Comparison of ENCODE assay signal across 15 cellular contexts in genomic region chr21:45582128-45582527, GRCh38. TPM values are rescaled to one million over a fixed set of nuclear protein-coding genes. Genes with fewer than 3 reads are reported as not detected.
A peak's percentile ranks its signal among the peaks of the same experiment; 100 is the strongest.
DNase-seq lines count a peak whose midpoint lies in the region; ATAC-seq and TF ChIP-seq lines count a peak whose summit lies in the region.
"Had no signal": no experiment of that assay in that cellular context is flagged by ENCODE, and none has a peak within 500 bp of the region (broad histone marks: within the 10 kb centered on the region; RNA-seq: fewer than 3 reads in every experiment).

No MANE protein-coding gene starts in this region.

- WGBS in heart left ventricle, 4 donors: 69 to 90% (median 83%) methylated on average over 4 to 5 of the region's 5 CpGs
- 82 to 86% methylated on average over 4 to 5 of the region's 5 CpGs for WGBS in endodermal cell (ENCODE audit: insufficient coverage in 1 of 2, insufficient read length in 1 of 2), 2 experiments
- WGBS in hepatocyte (ENCODE audit: low lambda C conversion rate, missing lambda C conversion rate): 91% methylated on average over 5 of the region's 5 CpGs

- H3K9ac ChIP-seq in endodermal cell (ENCODE audit: extremely low read depth, low read length, poor library complexity, severe bottlenecking): no peak overlapping the region

- peaks cover 2% of the 10 kb centered on the region for H3K36me3 Mint-ChIP-seq in endodermal cell (ENCODE audit: low read depth)

- TF ChIP-seq CTCF in heart left ventricle (IDR thresholded peaks at IDR 0.05) (no peak), endodermal cell (conservative IDR thresholded peaks at IDR 0.05) (no peak), hepatocyte (IDR thresholded peaks at IDR 0.05; ENCODE audit: poor library complexity) (no peak)

- intact Hi-C loops in cardiac septum (cut with DNase I) (no loop called here), heart left ventricle (cut with DNase I) (no loop called here), posterior vena cava (cut with DNase I) (no loop called here)

- H3K27ac ChIP-seq in heart left ventricle (no peak overlapping the region), endodermal cell (ENCODE audit: low read depth, low read length) (no peak overlapping the region), hepatocyte (no peak overlapping the region)

- no peaks in the 10 kb centered on the region for H3K36me3 ChIP-seq in heart left ventricle
- no peaks in the 10 kb centered on the region for H3K36me3 ChIP-seq in endodermal cell (ENCODE audit: control insufficient read depth, insufficient read depth, low read length)
- H3K36me3 ChIP-seq in hepatocyte (replicated peaks; ENCODE audit: insufficient read depth, low read depth): no peaks in the 10 kb centered on the region

- H2AFZ ChIP-seq in hepatocyte: no peak overlapping the region

- ATAC-seq in heart left ventricle (no peak), GM19351 (IDR thresholded peaks at IDR 0.05; ENCODE audit: unreplicated experiment) (no peak)

- no peak overlapping the region for H3K4me3 Mint-ChIP-seq in endodermal cell
- H3K4me3 Mint-ChIP-seq: CD8-positive, alpha-beta memory T cell had no signal

- H3K4me3 ChIP-seq in heart left ventricle: no peak overlapping the region
- no peak overlapping the region for H3K4me3 ChIP-seq in endodermal cell (ENCODE audit: low read length)
- no peak overlapping the region for H3K4me3 ChIP-seq in hepatocyte

- H3K4me2 ChIP-seq in hepatocyte: no peak overlapping the region

- DNase-seq in cardiac septum (ENCODE audit: low spot score): peak; percentile 20
- DNase-seq in heart left ventricle: no peak
- peak; percentile 31 for DNase-seq in endodermal cell
- DNase-seq in posterior vena cava (ENCODE audit: low spot score): peak; percentile 24
- DNase-seq in NCI-H1092 (lab: John Stamatoyannopoulos, UW): no peak
- no peak for DNase-seq in hepatocyte (ENCODE audit: low spot score)
- DNase-seq: ACHN; C1 segment of cervical spinal cord; CD8-positive, alpha-beta memory T cell; DMS53; MM.1S; NCI-H1092 treated with DMSO at 0.1 percent for 48 hours; NCI-H146; Right ventricle myocardium superior had no signal

- no peaks in the 10 kb centered on the region for H3K4me1 Mint-ChIP-seq in endodermal cell
- H3K4me1 Mint-ChIP-seq: CD8-positive, alpha-beta memory T cell had no signal

- H3K4me1 ChIP-seq in heart left ventricle: no peaks in the 10 kb centered on the region
- no peaks in the 10 kb centered on the region for H3K4me1 ChIP-seq in endodermal cell (ENCODE audit: control insufficient read depth, insufficient read depth, low read length)
- H3K4me1 ChIP-seq in hepatocyte (ENCODE audit: insufficient read depth): no peaks in the 10 kb centered on the region

- H3K27me3 Mint-ChIP-seq in endodermal cell (ENCODE audit: insufficient read depth): peaks cover 51% of the 10 kb centered on the region

- H3K9me3 ChIP-seq in heart left ventricle: peaks cover 0 to 28% (median 16%) of the 10 kb centered on the region in 12 donors
- peaks cover 44% of the 10 kb centered on the region for H3K9me3 ChIP-seq in endodermal cell (ENCODE audit: control insufficient read depth, low read length)
- peaks cover 3% of the 10 kb centered on the region for H3K9me3 ChIP-seq in hepatocyte (ENCODE audit: low read depth)

- no peak for TF ChIP-seq POLR2A in heart left ventricle (IDR thresholded peaks at IDR 0.05)

- H3K27me3 ChIP-seq in heart left ventricle (peaks cover 0 to 27% (median 5%) of the 10 kb centered on the region in 9 donors), endodermal cell (ENCODE audit: control insufficient read depth, insufficient read depth, low read length, poor library complexity, severe bottlenecking) (peaks cover 19% of the 10 kb centered on the region), hepatocyte (no peaks in the 10 kb centered on the region)

- no peaks in the 10 kb centered on the region for H4K20me1 ChIP-seq in hepatocyte (ENCODE audit: insufficient read depth, poor library complexity, severe bottlenecking)

- no peaks in the 10 kb centered on the region for H3K9me2 ChIP-seq in hepatocyte (replicated peaks; ENCODE audit: insufficient read depth)

- H3K79me2 ChIP-seq in hepatocyte: no peaks in the 10 kb centered on the region

- peaks cover 53% of the 10 kb centered on the region for H3K9me3 Mint-ChIP-seq in endodermal cell

- no peak overlapping the region for H3K27ac Mint-ChIP-seq in endodermal cell
- H3K27ac Mint-ChIP-seq: CD8-positive, alpha-beta memory T cell had no signal

RNA-seq across cellular contexts. Expression of gene SLC19A1, which starts 39.9 kb away (rescaled TPM):
- total RNA-seq in cardiac septum (2.7 TPM), heart left ventricle (1 to 10 TPM; 2.4 to 7.0 (median 3.0) TPM), endodermal cell (10 to 100 TPM; 28.8 to 29.4 TPM), posterior vena cava (1 to 10 TPM; 4.5 to 6.5 TPM), hepatocyte (4.0 and 7.7 TPM in 2 replicates)
- polyA plus RNA-seq in heart left ventricle (1 to 10 TPM; 3.5 to 4.3 TPM), hepatocyte (16.1 and 24.8 TPM in 2 replicates)
- 19.9 TPM for polyA plus RNA-seq in endodermal cell (2013, experiment 1 of 2)
- 16.4 TPM for polyA plus RNA-seq in endodermal cell (2013, experiment 2 of 2)

Comparison
In these comparisons a context has a peak if more than half of its experiments do, and no peak if none do; other contexts are left out.
1. DNase-seq: peak in cardiac septum (single experiment), endodermal cell (single experiment) and posterior vena cava (single experiment); none in heart left ventricle (0 of 5), NCI-H1092 (single experiment) and hepatocyte (single experiment).